In genomic region chr6:162907876-162908481, GRCh38 we compare ENCODE assay signal across 8 cellular contexts.
DNase-seq lines count a peak whose midpoint lies in the region; ATAC-seq and TF ChIP-seq lines count a peak whose summit lies in the region.

No MANE protein-coding gene starts in this region.

- H3K4me3 ChIP-seq in OCI-LY7 (ENCODE audit: low read depth, low read length, poor library complexity, severe bottlenecking) = no peak overlapping the region
- H3K4me3 ChIP-seq in neuronal stem cell (ENCODE audit: low read length in 2 of 2) = no peak overlapping the region

- H3K4me1 ChIP-seq in OCI-LY7 (ENCODE audit: insufficient read depth, low read length, poor library complexity, severe bottlenecking) (no peaks in the 10 kb centered on the region), neuronal stem cell (ENCODE audit: control insufficient read depth in 2 of 2, insufficient read depth in 1 of 2, low read depth in 1 of 2, low read length in 2 of 2) (no peaks in the 10 kb centered on the region)

- BruUV-seq in OCI-LY7 (replicated peaks; lab: Mats Ljungman, UMichigan) = no TSS peak

- in situ Hi-C loops in ACHN (cut with HindIII; ENCODE audit: low pct_ligation_motif_present, low pct_unique_long_range_greater_than_20kb, low sequenced_read_pairs) = no loop called here

- no peak overlapping the region for H4K91ac ChIP-seq in neuronal stem cell (ENCODE audit: low read depth, low read length, poor library complexity)

- H3K4me2 ChIP-seq in OCI-LY7 (ENCODE audit: low read length) (no peak overlapping the region), neuronal stem cell (ENCODE audit: insufficient read depth, low read length, poor library complexity, severe bottlenecking) (no peak overlapping the region)

- no peaks in the 10 kb centered on the region for H3K9me2 ChIP-seq in OCI-LY7 (ENCODE audit: insufficient read depth, low read length)

- no peak overlapping the region for H2BK15ac ChIP-seq in neuronal stem cell (ENCODE audit: low read length)

- peak; percentile 80 for TF ChIP-seq CTCF in OCI-LY7 (conservative IDR thresholded peaks at IDR 0.05; ENCODE audit: low read length)

- no peak overlapping the region for H2BK120ac ChIP-seq in neuronal stem cell (ENCODE audit: low read depth, low read length)

- no peak overlapping the region for H3K9ac ChIP-seq in neuronal stem cell (ENCODE audit: low read depth, low read length, poor library complexity)

- CTCF ChIA-PET in OCI-LY7 (lab: Charles Lee; ENCODE audit: unreplicated experiment) = no interaction called here

- no peak overlapping the region for H3K14ac ChIP-seq in neuronal stem cell (ENCODE audit: low read length)

- POLR2A ChIA-PET in OCI-LY7 (lab: Charles Lee) = interaction anchor here (0.6 to 1.6 kb wide), 2 partner anchors 8 to 817 kb away, joined by 3 to 4 read pairs; no protein-coding TSS in a partner anchor

- H3K23ac ChIP-seq in neuronal stem cell (ENCODE audit: low read depth, low read length, poor library complexity) = no peak overlapping the region

- no peak overlapping the region for H2BK12ac ChIP-seq in neuronal stem cell (ENCODE audit: low read length)

- H4K8ac ChIP-seq in neuronal stem cell (ENCODE audit: low read depth, low read length) = no peak overlapping the region

- H3K79me1 ChIP-seq in neuronal stem cell (ENCODE audit: low read depth, low read length) = no peaks in the 10 kb centered on the region

- H2BK5ac ChIP-seq in neuronal stem cell (ENCODE audit: low read length) = no peak overlapping the region

- no CpG with 5 or more reads among the region's 2 CpGs for WGBS in neuronal stem cell (ENCODE audit: extremely low coverage in 2 of 2, insufficient read length in 2 of 2, insufficient replicate concordance in 1 of 2), 2 donors

- no peaks in the 10 kb centered on the region for H4K20me1 ChIP-seq in OCI-LY7 (ENCODE audit: insufficient read depth, low read length)

- peak; percentile 67 for ATAC-seq in GM21526 (IDR thresholded peaks at IDR 0.05; ENCODE audit: low FRiP score, unreplicated experiment)

- H3K79me2 ChIP-seq in OCI-LY7 (ENCODE audit: insufficient read depth, low read depth, low read length) = no peaks in the 10 kb centered on the region

- H3K27ac ChIP-seq in OCI-LY7 (ENCODE audit: low read depth, low read length, poor library complexity, severe bottlenecking) (no peak overlapping the region), neuronal stem cell (replicated peaks; ENCODE audit: low read length) (no peak overlapping the region)

- H3K36me3 ChIP-seq in OCI-LY7 (ENCODE audit: insufficient read depth, low read length) = no peaks in the 10 kb centered on the region
- no peaks in the 10 kb centered on the region for H3K36me3 ChIP-seq in neuronal stem cell (replicated peaks in 1 of 2; ENCODE audit: control insufficient read depth in 2 of 2, insufficient read depth in 2 of 2, low read length in 2 of 2)

- H3K4ac ChIP-seq in neuronal stem cell (ENCODE audit: low read length) = no peak overlapping the region

- H3K27me3 ChIP-seq in neuronal stem cell (ENCODE audit: control insufficient read depth in 3 of 3, insufficient read depth in 3 of 3, low read depth in 1 of 3, low read length in 3 of 3) = no peaks in the 10 kb centered on the region

- no peak overlapping the region for H3K18ac ChIP-seq in neuronal stem cell (ENCODE audit: low read length)

- H2AK5ac ChIP-seq in neuronal stem cell (ENCODE audit: low read depth, low read length) = no peak overlapping the region

- H3K9me3 ChIP-seq in OCI-LY7 (ENCODE audit: low read length) (peaks cover 4% of the 10 kb centered on the region; the same call in 1 of the 2 replicates), neuronal stem cell (replicated peaks in 1 of 2; ENCODE audit: control insufficient read depth in 2 of 2, insufficient read depth in 1 of 2, low read depth in 1 of 2, low read length in 2 of 2) (peaks cover 0 to 2% of the 10 kb centered on the region in 2 donors)

- DNase-seq in ACHN = peak; percentile 39
- peak; percentile 29 for DNase-seq in OCI-LY7 (ENCODE audit: low spot score)
- DNase-seq in fibroblast of peridontal ligament (ENCODE audit: extremely low read depth) = peak; percentile 50
- DNase-seq in cerebellar nuclear complex (lab: John Stamatoyannopoulos, UW) = no peak
- no peak for DNase-seq in neuronal stem cell (ENCODE audit: low spot score)
- no peak for DNase-seq in putamen (ENCODE audit: low spot score)
- no peak for DNase-seq in GF-D8 (lab: John Stamatoyannopoulos, UW)

- H2AFZ ChIP-seq in OCI-LY7 (ENCODE audit: low read length) = no peak overlapping the region
- H2AFZ ChIP-seq in neuronal stem cell (ENCODE audit: low read length) = no peak overlapping the region

- intact Hi-C loops in OCI-LY7 (cut with micrococcal nuclease; ENCODE audit: unreplicated experiment) = no loop called here

Comparison
In these comparisons a context has a peak if more than half of its experiments do, and no peak if none do; other contexts are left out.
1. DNase-seq: peak in ACHN (single experiment), OCI-LY7 (single experiment) and fibroblast of peridontal ligament (single experiment); none in cerebellar nuclear complex (0 of 2), neuronal stem cell (single experiment), putamen (single experiment) and GF-D8 (single experiment).